8 cellular contexts compared by ENCODE assay signal in genomic region chr19:13095934-13096890, GRCh38. TPM values are rescaled to one million over a fixed set of nuclear protein-coding genes. Genes with fewer than 3 reads are reported as not detected.
DNase-seq lines count a peak whose midpoint lies in the region; TF ChIP-seq lines count a peak whose summit lies in the region.

No MANE protein-coding gene starts in this region.

- no peak overlapping the region for H3K4me3 ChIP-seq in neuronal stem cell (ENCODE audit: low read length in 2 of 2)

- H3K9ac ChIP-seq in neuronal stem cell (ENCODE audit: low read depth, low read length, poor library complexity), result no peak overlapping the region

- H2BK15ac ChIP-seq in neuronal stem cell (ENCODE audit: low read length), result peak overlapping the region; percentile 37

- peaks cover 25 to 93% (median 69%) of the 10 kb centered on the region in 3 experiments for H3K27me3 ChIP-seq in neuronal stem cell (ENCODE audit: control insufficient read depth in 3 of 3, insufficient read depth in 3 of 3, low read depth in 1 of 3, low read length in 3 of 3)

- no CpG with 5 or more reads among the region's 44 CpGs for WGBS in neuronal stem cell (ENCODE audit: extremely low coverage in 2 of 2, insufficient read length in 2 of 2, insufficient replicate concordance in 1 of 2), 2 donors

- no peak overlapping the region for H3K14ac ChIP-seq in neuronal stem cell (ENCODE audit: low read length)

- H2AK5ac ChIP-seq in neuronal stem cell (ENCODE audit: low read depth, low read length), result peak overlapping the region; percentile 88

- H2BK120ac ChIP-seq in neuronal stem cell (ENCODE audit: low read depth, low read length), result peak overlapping the region; percentile 81

- H2BK5ac ChIP-seq in neuronal stem cell (ENCODE audit: low read length), result peak overlapping the region; percentile 33

- H3K4me2 ChIP-seq in neuronal stem cell (ENCODE audit: insufficient read depth, low read length, poor library complexity, severe bottlenecking), result peak overlapping the region; percentile 73

- TF ChIP-seq CTCF in GM12872 (IDR thresholded peaks at IDR 0.05; ENCODE audit: insufficient read depth, low read depth, low read length), result peak; percentile 42; the same call in 1 of the 3 replicates

- peaks cover 0 to 2% of the 10 kb centered on the region in 2 donors for H3K36me3 ChIP-seq in neuronal stem cell (replicated peaks in 1 of 2; ENCODE audit: control insufficient read depth in 2 of 2, insufficient read depth in 2 of 2, low read length in 2 of 2)

- H3K18ac ChIP-seq in neuronal stem cell (ENCODE audit: low read length), result peak overlapping the region; percentile 95

- H4K8ac ChIP-seq in neuronal stem cell (ENCODE audit: low read depth, low read length), result no peak overlapping the region

- peaks cover 8 to 9% of the 10 kb centered on the region in 2 donors for H3K9me3 ChIP-seq in neuronal stem cell (replicated peaks in 1 of 2; ENCODE audit: control insufficient read depth in 2 of 2, insufficient read depth in 1 of 2, low read depth in 1 of 2, low read length in 2 of 2)

- peaks cover 24 to 42% of the 10 kb centered on the region in 2 donors for H3K4me1 ChIP-seq in neuronal stem cell (ENCODE audit: control insufficient read depth in 2 of 2, insufficient read depth in 1 of 2, low read depth in 1 of 2, low read length in 2 of 2)

- no peaks in the 10 kb centered on the region for H3K79me1 ChIP-seq in neuronal stem cell (ENCODE audit: low read depth, low read length)

- H3K27ac ChIP-seq in neuronal stem cell (replicated peaks; ENCODE audit: low read length), result peak overlapping the region; percentile 17

- H4K91ac ChIP-seq in neuronal stem cell (ENCODE audit: low read depth, low read length, poor library complexity), result no peak overlapping the region

- no peak overlapping the region for H2BK12ac ChIP-seq in neuronal stem cell (ENCODE audit: low read length)

- H3K23ac ChIP-seq in neuronal stem cell (ENCODE audit: low read depth, low read length, poor library complexity), result no peak overlapping the region

- peak; percentile 46 for DNase-seq in NOMO-1 treated with DMSO at 0.1 percent for 48 hours (lab: John Stamatoyannopoulos, UW; ENCODE audit: unreplicated experiment)
- DNase-seq in dermis blood vessel endothelial cell, result peak; percentile 56
- peak; percentile 65 for DNase-seq in neuronal stem cell (ENCODE audit: low spot score)
- no peak for DNase-seq in DMS79 (lab: John Stamatoyannopoulos, UW)
- no peak for DNase-seq in head of caudate nucleus
- DNase-seq in activated CD8-positive, alpha-beta memory T cell treated with anti-CD3 and anti-CD28 coated beads, Interleukin-2, amount 50 U/mL, for 48 hours, result no peak
- DNase-seq in stimulated activated CD4-positive, alpha-beta T cell treated with anti-CD3 and anti-CD28 coated beads, Interleukin-1b, Interleukin-23, amount 100 ng/mL, for 48 hours, result no peak

- no peak overlapping the region for H3K4ac ChIP-seq in neuronal stem cell (ENCODE audit: low read length)

- intact Hi-C loops in head of caudate nucleus (cut with DNase I), result no loop called here

- no peak overlapping the region for H2AFZ ChIP-seq in neuronal stem cell (ENCODE audit: low read length)

RNA-seq across cellular contexts. Expression of gene LYL1, which starts 6.4 kb away (rescaled TPM):
- 51.8 and 55.0 TPM in 2 replicates for total RNA-seq in dermis blood vessel endothelial cell
- polyA plus RNA-seq in neuronal stem cell (2013, experiment 1 of 2), result 1.1 TPM
- polyA plus RNA-seq in neuronal stem cell (2013, experiment 2 of 2), result 1.1 TPM

RNA-seq across cellular contexts. Expression of gene TRMT1, which starts 20.3 kb away (rescaled TPM):
- 44.7 and 47.0 TPM in 2 replicates for total RNA-seq in dermis blood vessel endothelial cell
- polyA plus RNA-seq in neuronal stem cell (2013, experiment 1 of 2), result 22.9 TPM
- polyA plus RNA-seq in neuronal stem cell (2013, experiment 2 of 2), result 24.4 TPM

RNA-seq across cellular contexts. Expression of gene NACC1, which starts 21.9 kb away (rescaled TPM):
- 35.9 and 136 TPM in 2 replicates for total RNA-seq in dermis blood vessel endothelial cell
- polyA plus RNA-seq in neuronal stem cell (2013, experiment 1 of 2), result 123 TPM
- 121 TPM for polyA plus RNA-seq in neuronal stem cell (2013, experiment 2 of 2)

RNA-seq across cellular contexts. Expression of gene STX10, which starts 54.0 kb away (rescaled TPM):
- total RNA-seq in dermis blood vessel endothelial cell, result 69.9 and 84.6 TPM in 2 replicates
- polyA plus RNA-seq in neuronal stem cell (2013, experiment 1 of 2), result 35.3 TPM
- polyA plus RNA-seq in neuronal stem cell (2013, experiment 2 of 2), result 33.1 TPM

RNA-seq across cellular contexts. Expression of gene IER2, which starts 54.0 kb away (rescaled TPM):
- total RNA-seq in dermis blood vessel endothelial cell, result 25.5 and 30.8 TPM in 2 replicates
- polyA plus RNA-seq in neuronal stem cell (2013, experiment 1 of 2), result 64.6 TPM
- 64.5 TPM for polyA plus RNA-seq in neuronal stem cell (2013, experiment 2 of 2)

Comparison
In these comparisons a context has a peak if more than half of its experiments do, and no peak if none do; other contexts are left out.
1. DNase-seq: peak in NOMO-1 treated with DMSO at 0.1 percent for 48 hours (single experiment), dermis blood vessel endothelial cell (single experiment) and neuronal stem cell (single experiment); none in DMS79 (single experiment), head of caudate nucleus (0 of 42), activated CD8-positive, alpha-beta memory T cell treated with anti-CD3 and anti-CD28 coated beads, Interleukin-2, amount 50 U/mL, for 48 hours (single experiment) and stimulated activated CD4-positive, alpha-beta T cell treated with anti-CD3 and anti-CD28 coated beads, Interleukin-1b, Interleukin-23, amount 100 ng/mL, for 48 hours (single experiment).